In the genomic region with DNA sequence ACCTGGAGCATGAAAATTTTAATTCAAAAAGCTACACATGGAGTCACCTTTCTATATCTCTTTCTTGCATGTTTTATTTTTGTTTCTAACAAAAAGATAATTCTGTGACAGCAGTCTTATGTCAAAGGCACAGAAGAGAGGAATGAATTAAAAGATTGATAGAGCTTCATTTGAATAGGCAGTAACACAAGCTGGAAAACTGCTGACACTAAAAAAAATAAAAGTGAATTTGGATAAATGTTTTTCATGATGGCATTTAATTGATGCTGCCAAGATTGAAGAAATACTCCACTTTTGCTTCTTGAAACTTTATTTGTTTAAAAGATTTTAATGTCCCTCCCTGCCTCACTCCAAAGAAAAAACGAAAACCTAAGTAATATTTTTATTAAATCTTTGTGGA, we compare ENCODE assay signal across 18 cellular contexts.
"Had no signal": no experiment of that assay in that cellular context is flagged by ENCODE, and none has a peak within 500 bp of the region (broad histone marks: within the 10 kb centered on the region; RNA-seq: fewer than 3 reads in every experiment).

No MANE protein-coding gene starts in this region.

- H3K27me3 ChIP-seq: SJSA1 had no signal

- H3K27ac ChIP-seq: KMS-11, SJSA1, SK-N-MC had no signal

- H3K36me3 ChIP-seq: SJSA1 had no signal

- H3K9ac ChIP-seq: KMS-11 had no signal

- DNase-seq: NCI-H1048, NCI-H1105, NCI-H1417, NCI-H1436 treated with DMSO at 0.1 percent for 48 hours, NCI-H1694, NCI-H187 treated with DMSO at 0.1 percent for 48 hours, NCI-H2029 treated with DMSO at 0.1 percent for 48 hours, NCI-H2227 treated with DMSO at 0.1 percent for 48 hours, NCI-H524 treated with DMSO at 0.1 percent for 48 hours, NCI-H69, NCI-H774, Right ventricle myocardium superior, RPMI8226 had no signal

- H3K9me3 ChIP-seq: SJSA1 had no signal

- H3K4me2 ChIP-seq: KMS-11 had no signal

- FAIRE-seq: HTR-8/SVneo, RCC 7860 had no signal

- H3K4me3 ChIP-seq: SJSA1, SK-N-MC had no signal

- H3K4me1 ChIP-seq: SJSA1 had no signal
